In the genomic region with DNA sequence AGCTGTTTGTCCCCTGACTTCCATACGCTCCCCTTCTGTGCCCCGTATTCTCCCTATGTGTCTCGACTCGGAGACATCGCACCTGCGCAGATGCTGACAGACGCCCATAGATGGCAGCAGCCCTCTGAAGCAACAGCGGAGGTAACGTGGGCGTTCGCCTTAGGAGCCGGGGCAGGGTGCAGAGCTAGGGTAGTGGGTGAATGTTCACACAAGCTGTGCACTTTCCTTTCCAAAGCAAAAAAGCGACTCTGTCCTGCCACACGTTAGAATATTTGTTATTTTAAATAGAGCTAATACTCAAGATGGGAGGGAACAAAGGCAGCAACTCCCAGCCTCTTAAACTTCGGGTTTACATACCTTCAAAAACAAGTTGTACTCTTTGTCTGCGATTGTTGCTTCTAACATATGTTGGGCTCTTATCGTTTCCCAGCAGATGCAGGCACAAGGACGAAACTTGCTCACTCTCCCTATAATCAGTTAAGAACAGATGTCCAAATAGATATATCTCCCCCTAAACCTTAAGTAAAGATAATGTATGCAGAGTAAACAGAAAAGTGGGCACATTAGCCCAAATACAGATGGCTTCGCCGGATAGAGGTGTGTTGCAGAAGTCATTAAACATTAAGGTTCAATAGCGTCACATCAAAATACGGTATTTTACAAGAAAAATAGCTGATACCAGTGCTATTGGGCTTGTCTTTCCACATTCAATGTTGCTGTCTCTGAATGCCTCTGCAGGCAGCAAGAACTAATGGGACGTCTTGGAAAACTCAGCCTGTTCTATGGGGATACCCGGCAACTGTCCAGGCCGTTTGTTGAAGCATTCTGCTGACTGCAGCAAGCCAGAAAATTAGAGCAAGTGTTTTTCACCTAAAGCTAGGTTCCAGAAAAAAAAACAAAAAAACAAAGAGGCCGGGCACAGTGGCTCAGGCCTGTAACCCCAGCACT, we compare ENCODE assay signal across 8 cellular contexts.
A peak's percentile ranks its signal among the peaks of the same experiment; 100 is the strongest.
DNase-seq lines count a peak whose midpoint lies in the region; ATAC-seq and TF ChIP-seq lines count a peak whose summit lies in the region.

No MANE protein-coding gene starts in this region.

- peak overlapping the region; percentile 64 for H2AFZ ChIP-seq in OCI-LY7 (ENCODE audit: low read length)

- BruUV-seq in OCI-LY7 (replicated peaks; lab: Mats Ljungman, UMichigan): no TSS peak

- H3K9me2 ChIP-seq in OCI-LY7 (ENCODE audit: insufficient read depth, low read length): no peaks in the 10 kb centered on the region

- peaks cover 4% of the 10 kb centered on the region; the same call in 1 of the 2 replicates for H3K9me3 ChIP-seq in OCI-LY7 (ENCODE audit: low read length)

- H4K20me1 ChIP-seq in OCI-LY7 (ENCODE audit: insufficient read depth, low read length): no peaks in the 10 kb centered on the region

- H3K27me3 Mint-ChIP-seq in activated T-cell treated with anti-CD3 and anti-CD28 coated beads, Interleukin-2, amount 50 U/mL, for 4 hours (ENCODE audit: low read depth): peaks cover 2% of the 10 kb centered on the region

- POLR2A ChIA-PET in OCI-LY7 (lab: Charles Lee): interaction anchor here (0.5 to 2.3 kb wide), 5 partner anchors 70 to 496 kb away, joined by 3 to 10 read pairs (median 6); partner anchors contain the start of gene SFMBT2

- no peak overlapping the region for H3K4me3 ChIP-seq in OCI-LY7 (ENCODE audit: low read depth, low read length, poor library complexity, severe bottlenecking)
- no peak overlapping the region for H3K4me3 ChIP-seq in fibroblast of the aortic adventitia (ENCODE audit: low read depth, low read length)

- H3K4me1 ChIP-seq in OCI-LY7 (ENCODE audit: insufficient read depth, low read length, poor library complexity, severe bottlenecking): peaks cover 33% of the 10 kb centered on the region

- TF ChIP-seq CTCF in OCI-LY7 (conservative IDR thresholded peaks at IDR 0.05; ENCODE audit: low read length): peak; percentile 94
- peak; percentile 63 for TF ChIP-seq CTCF in fibroblast of the aortic adventitia (IDR thresholded peaks at IDR 0.05; ENCODE audit: insufficient read depth, low read length)

- H3K36me3 Mint-ChIP-seq in activated T-cell treated with anti-CD3 and anti-CD28 coated beads, Interleukin-2, amount 50 U/mL, for 4 hours (ENCODE audit: insufficient read depth): no peaks in the 10 kb centered on the region

- H3K4me1 Mint-ChIP-seq in activated T-cell treated with anti-CD3 and anti-CD28 coated beads, Interleukin-2, amount 50 U/mL, for 4 hours (ENCODE audit: low read depth): peaks cover 21% of the 10 kb centered on the region

- DNase-seq in AML-193 (lab: John Stamatoyannopoulos, UW) (peak; percentile 61 to 67), OCI-LY7 (ENCODE audit: low spot score) (peak; percentile 86), fibroblast of the aortic adventitia (ENCODE audit: low read depth) (peak; percentile 19), nucleus accumbens (lab: John Stamatoyannopoulos, UW) (peak in 55 of 56 donors; percentile 15 to 91 (median 65)), substantia nigra (lab: John Stamatoyannopoulos, UW) (peak in 46 of 49 donors; percentile 13 to 91 (median 72))
- peak; percentile 83 for DNase-seq in activated T-cell treated with anti-CD3 and anti-CD28 coated beads, Interleukin-2, amount 50 U/mL, for 4 hours

- H3K4me2 ChIP-seq in OCI-LY7 (ENCODE audit: low read length): peak overlapping the region; percentile 27; the same call in 1 of the 2 replicates

- peak overlapping the region; percentile 16 for H3K4me3 Mint-ChIP-seq in activated T-cell treated with anti-CD3 and anti-CD28 coated beads, Interleukin-2, amount 50 U/mL, for 4 hours

- CTCF ChIA-PET in OCI-LY7 (lab: Charles Lee; ENCODE audit: unreplicated experiment): interaction anchor here (0.6 to 1.7 kb wide), 5 partner anchors 8 to 166 kb away, joined by 3 to 12 read pairs (median 3); no protein-coding TSS in a partner anchor

- intact Hi-C loops in OCI-LY7 (cut with micrococcal nuclease; ENCODE audit: unreplicated experiment): loop anchor here (1.0 to 10.0 kb wide), 4 partner anchors 58 to 496 kb away; no protein-coding TSS in a partner anchor

- ATAC-seq in GM18907 (IDR thresholded peaks at IDR 0.05; ENCODE audit: unreplicated experiment) (peak; percentile 96), HG03108 (IDR thresholded peaks at IDR 0.05; ENCODE audit: unreplicated experiment) (peak; percentile 99)
- ATAC-seq in activated T-cell treated with anti-CD3 and anti-CD28 coated beads, Interleukin-2, amount 50 U/mL, for 4 hours: peak; percentile 99

- H3K36me3 ChIP-seq in OCI-LY7 (ENCODE audit: insufficient read depth, low read length): no peaks in the 10 kb centered on the region

- H3K9me3 Mint-ChIP-seq in activated T-cell treated with anti-CD3 and anti-CD28 coated beads, Interleukin-2, amount 50 U/mL, for 4 hours: no peaks in the 10 kb centered on the region

- no peaks in the 10 kb centered on the region for H3K79me2 ChIP-seq in OCI-LY7 (ENCODE audit: insufficient read depth, low read depth, low read length)

- H3K27ac ChIP-seq in OCI-LY7 (ENCODE audit: low read depth, low read length, poor library complexity, severe bottlenecking): no peak overlapping the region
- peak overlapping the region; percentile 67 for H3K27ac ChIP-seq in substantia nigra (ENCODE audit: low read depth, low read length, poor library complexity, severe bottlenecking)

Comparison
In these comparisons a context has a peak if more than half of its experiments do, and no peak if none do; other contexts are left out.
1. DNase-seq: peak in every context shown above with its lines; median percentile 86 in OCI-LY7; 83 in activated T-cell treated with anti-CD3 and anti-CD28 coated beads, Interleukin-2, amount 50 U/mL, for 4 hours; 72 in substantia nigra; 65 in nucleus accumbens; 64 in AML-193; 19 in fibroblast of the aortic adventitia.